Comparison of ENCODE assay signal across 1 cellular context in the genomic region with DNA sequence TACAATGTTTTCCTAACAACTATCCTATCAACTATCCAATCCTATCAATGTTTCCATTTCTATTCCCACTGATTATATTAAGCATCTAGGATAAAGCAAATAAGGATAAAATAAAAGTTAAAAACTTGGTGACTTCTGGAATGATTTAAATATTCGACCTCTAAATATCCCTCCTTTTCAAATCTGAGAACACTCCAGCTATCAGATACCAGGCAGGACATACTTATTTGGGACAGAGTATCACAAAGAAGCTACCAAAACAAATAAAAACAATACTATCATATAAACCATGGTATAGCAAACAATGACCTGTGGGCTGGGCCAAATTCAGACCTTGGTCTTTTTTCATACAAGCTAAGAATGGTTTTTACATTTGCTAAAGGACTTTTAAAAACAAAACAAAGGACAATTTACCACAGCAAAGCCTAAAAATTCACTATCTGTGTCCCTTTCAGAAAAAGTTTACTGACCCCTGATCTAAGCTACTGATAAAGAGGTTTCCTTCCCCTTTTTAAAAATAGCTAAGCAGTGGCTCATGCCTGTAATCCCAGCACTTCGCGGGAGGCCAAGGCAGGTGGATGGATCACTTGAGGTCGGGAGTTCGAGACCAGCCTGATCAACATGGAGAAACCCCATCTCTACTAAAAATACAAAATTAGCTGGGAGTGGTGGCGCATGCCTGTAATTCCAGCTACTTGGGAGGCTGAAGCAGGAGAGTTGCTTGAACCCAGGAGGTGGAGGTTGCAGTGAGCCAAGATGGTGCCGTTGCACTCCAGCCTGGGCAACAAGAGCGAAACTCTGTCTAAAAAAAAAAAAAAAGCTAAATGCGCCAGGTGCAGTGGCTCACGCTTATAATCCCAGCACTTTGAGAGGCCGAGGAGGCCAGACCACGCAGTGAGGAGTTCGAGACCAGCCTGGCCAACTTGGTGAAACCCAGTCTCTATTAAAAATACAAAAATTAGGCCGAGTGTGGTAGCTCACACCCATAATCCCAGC.
TF ChIP-seq lines count a peak whose summit lies in the region.

No MANE protein-coding gene starts in this region.

TF ChIP-seq in K562, 482 proteins besides CTCF, POLR2A, EP300 and RAD21 (continued from another document and continues in another):
- TF ChIP-seq, protein P1, sequence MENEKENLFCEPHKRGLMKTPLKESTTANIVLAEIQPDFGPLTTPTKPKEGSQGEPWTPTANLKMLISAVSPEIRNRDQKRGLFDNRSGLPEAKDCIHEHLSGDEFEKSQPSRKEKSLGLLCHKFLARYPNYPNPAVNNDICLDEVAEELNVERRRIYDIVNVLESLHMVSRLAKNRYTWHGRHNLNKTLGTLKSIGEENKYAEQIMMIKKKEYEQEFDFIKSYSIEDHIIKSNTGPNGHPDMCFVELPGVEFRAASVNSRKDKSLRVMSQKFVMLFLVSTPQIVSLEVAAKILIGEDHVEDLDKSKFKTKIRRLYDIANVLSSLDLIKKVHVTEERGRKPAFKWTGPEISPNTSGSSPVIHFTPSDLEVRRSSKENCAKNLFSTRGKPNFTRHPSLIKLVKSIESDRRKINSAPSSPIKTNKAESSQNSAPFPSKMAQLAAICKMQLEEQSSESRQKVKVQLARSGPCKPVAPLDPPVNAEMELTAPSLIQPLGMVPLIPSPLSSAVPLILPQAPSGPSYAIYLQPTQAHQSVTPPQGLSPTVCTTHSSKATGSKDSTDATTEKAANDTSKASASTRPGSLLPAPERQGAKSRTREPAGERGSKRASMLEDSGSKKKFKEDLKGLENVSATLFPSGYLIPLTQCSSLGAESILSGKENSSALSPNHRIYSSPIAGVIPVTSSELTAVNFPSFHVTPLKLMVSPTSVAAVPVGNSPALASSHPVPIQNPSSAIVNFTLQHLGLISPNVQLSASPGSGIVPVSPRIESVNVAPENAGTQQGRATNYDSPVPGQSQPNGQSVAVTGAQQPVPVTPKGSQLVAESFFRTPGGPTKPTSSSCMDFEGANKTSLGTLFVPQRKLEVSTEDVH (IDR thresholded peaks at IDR 0.05; ENCODE audit: low read depth, partially characterized antibody): no peak
- no peak for TF ChIP-seq ZNF12 (CRISPR knock-in tag; IDR thresholded peaks at IDR 0.05)
- TF ChIP-seq, protein P2, sequence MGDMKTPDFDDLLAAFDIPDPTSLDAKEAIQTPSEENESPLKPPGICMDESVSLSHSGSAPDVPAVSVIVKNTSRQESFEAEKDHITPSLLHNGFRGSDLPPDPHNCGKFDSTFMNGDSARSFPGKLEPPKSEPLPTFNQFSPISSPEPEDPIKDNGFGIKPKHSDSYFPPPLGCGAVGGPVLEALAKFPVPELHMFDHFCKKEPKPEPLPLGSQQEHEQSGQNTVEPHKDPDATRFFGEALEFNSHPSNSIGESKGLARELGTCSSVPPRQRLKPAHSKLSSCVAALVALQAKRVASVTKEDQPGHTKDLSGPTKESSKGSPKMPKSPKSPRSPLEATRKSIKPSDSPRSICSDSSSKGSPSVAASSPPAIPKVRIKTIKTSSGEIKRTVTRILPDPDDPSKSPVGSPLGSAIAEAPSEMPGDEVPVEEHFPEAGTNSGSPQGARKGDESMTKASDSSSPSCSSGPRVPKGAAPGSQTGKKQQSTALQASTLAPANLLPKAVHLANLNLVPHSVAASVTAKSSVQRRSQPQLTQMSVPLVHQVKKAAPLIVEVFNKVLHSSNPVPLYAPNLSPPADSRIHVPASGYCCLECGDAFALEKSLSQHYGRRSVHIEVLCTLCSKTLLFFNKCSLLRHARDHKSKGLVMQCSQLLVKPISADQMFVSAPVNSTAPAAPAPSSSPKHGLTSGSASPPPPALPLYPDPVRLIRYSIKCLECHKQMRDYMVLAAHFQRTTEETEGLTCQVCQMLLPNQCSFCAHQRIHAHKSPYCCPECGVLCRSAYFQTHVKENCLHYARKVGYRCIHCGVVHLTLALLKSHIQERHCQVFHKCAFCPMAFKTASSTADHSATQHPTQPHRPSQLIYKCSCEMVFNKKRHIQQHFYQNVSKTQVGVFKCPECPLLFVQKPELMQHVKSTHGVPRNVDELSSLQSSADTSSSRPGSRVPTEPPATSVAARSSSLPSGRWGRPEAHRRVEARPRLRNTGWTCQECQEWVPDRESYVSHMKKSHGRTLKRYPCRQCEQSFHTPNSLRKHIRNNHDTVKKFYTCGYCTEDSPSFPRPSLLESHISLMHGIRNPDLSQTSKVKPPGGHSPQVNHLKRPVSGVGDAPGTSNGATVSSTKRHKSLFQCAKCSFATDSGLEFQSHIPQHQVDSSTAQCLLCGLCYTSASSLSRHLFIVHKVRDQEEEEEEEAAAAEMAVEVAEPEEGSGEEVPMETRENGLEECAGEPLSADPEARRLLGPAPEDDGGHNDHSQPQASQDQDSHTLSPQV (IDR thresholded peaks at IDR 0.05): no peak
- TF ChIP-seq ATF1 (CRISPR knock-in tag; IDR thresholded peaks at IDR 0.05): no peak
- 0 out of 2 replicates have a peak, but pooled peaks have one; percentile 17 for TF ChIP-seq ATF1 (tag; IDR thresholded peaks at IDR 0.05)
- TF ChIP-seq GTF2E2 (tag; IDR thresholded peaks at IDR 0.05): no peak
- no peak for TF ChIP-seq SAFB2 (IDR thresholded peaks at IDR 0.05; ENCODE audit: borderline replicate concordance, low read depth, low read length, severe bottlenecking)
- TF ChIP-seq, protein P3, sequence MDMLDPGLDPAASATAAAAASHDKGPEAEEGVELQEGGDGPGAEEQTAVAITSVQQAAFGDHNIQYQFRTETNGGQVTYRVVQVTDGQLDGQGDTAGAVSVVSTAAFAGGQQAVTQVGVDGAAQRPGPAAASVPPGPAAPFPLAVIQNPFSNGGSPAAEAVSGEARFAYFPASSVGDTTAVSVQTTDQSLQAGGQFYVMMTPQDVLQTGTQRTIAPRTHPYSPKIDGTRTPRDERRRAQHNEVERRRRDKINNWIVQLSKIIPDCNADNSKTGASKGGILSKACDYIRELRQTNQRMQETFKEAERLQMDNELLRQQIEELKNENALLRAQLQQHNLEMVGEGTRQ (CRISPR knock-in tag; IDR thresholded peaks at IDR 0.05): no peak
- TF ChIP-seq, protein P4, sequence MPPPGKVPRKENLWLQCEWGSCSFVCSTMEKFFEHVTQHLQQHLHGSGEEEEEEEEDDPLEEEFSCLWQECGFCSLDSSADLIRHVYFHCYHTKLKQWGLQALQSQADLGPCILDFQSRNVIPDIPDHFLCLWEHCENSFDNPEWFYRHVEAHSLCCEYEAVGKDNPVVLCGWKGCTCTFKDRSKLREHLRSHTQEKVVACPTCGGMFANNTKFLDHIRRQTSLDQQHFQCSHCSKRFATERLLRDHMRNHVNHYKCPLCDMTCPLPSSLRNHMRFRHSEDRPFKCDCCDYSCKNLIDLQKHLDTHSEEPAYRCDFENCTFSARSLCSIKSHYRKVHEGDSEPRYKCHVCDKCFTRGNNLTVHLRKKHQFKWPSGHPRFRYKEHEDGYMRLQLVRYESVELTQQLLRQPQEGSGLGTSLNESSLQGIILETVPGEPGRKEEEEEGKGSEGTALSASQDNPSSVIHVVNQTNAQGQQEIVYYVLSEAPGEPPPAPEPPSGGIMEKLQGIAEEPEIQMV (tag; conservative IDR thresholded peaks at IDR 0.05; ENCODE audit: low read depth): no peak
- peak; percentile 64; the same call in 1 of the 2 replicates for TF ChIP-seq TEAD4 (IDR thresholded peaks at IDR 0.05; ENCODE audit: low read length)
- no peak for TF ChIP-seq TEAD4 (CRISPR knock-in tag; IDR thresholded peaks at IDR 0.05; ENCODE audit: borderline replicate concordance)
- TF ChIP-seq HDAC1 (IDR thresholded peaks at IDR 0.05): peak in 1 of 2 experiments; percentile 42; a peak in 2 of 4 replicates
- no peak for TF ChIP-seq ZFP30 (CRISPR knock-in tag; IDR thresholded peaks at IDR 0.05; ENCODE audit: borderline replicate concordance)
- peak; percentile 38; the same call in 1 of the 2 replicates for TF ChIP-seq MYC (IDR thresholded peaks at IDR 0.05; ENCODE audit: low read depth, low read length)
- TF ChIP-seq MYC (CRISPR knock-in tag; IDR thresholded peaks at IDR 0.05; ENCODE audit: borderline replicate concordance, low read depth): no peak
- TF ChIP-seq HDAC3 (IDR thresholded peaks at IDR 0.05; ENCODE audit: borderline replicate concordance, partially characterized antibody): no peak
- no peak for TF ChIP-seq TOE1 (IDR thresholded peaks at IDR 0.05; ENCODE audit: borderline replicate concordance)
- TF ChIP-seq TOE1 (CRISPR knock-in tag; IDR thresholded peaks at IDR 0.05; ENCODE audit: borderline replicate concordance, low read depth): no peak
- no peak for TF ChIP-seq KDM4B (IDR thresholded peaks at IDR 0.05; ENCODE audit: borderline replicate concordance in 2 of 2, low read depth in 1 of 2)
- 0 out of 2 replicates have a peak, but pooled peaks have one; percentile 8 for TF ChIP-seq BACH1 (tag; IDR thresholded peaks at IDR 0.05)
- no peak for TF ChIP-seq FOXJ2 (tag; IDR thresholded peaks at IDR 0.05)
- TF ChIP-seq ZNF785 (CRISPR knock-in tag; IDR thresholded peaks at IDR 0.05): no peak
- TF ChIP-seq RAD51 (IDR thresholded peaks at IDR 0.05; ENCODE audit: borderline replicate concordance, low read depth): peak; percentile 21; the same call in 1 of the 2 replicates
- TF ChIP-seq NRF1 (conservative IDR thresholded peaks at IDR 0.05 in 1 of 2, IDR thresholded peaks at IDR 0.05 in 1 of 2): no peak
- TF ChIP-seq, protein P5, sequence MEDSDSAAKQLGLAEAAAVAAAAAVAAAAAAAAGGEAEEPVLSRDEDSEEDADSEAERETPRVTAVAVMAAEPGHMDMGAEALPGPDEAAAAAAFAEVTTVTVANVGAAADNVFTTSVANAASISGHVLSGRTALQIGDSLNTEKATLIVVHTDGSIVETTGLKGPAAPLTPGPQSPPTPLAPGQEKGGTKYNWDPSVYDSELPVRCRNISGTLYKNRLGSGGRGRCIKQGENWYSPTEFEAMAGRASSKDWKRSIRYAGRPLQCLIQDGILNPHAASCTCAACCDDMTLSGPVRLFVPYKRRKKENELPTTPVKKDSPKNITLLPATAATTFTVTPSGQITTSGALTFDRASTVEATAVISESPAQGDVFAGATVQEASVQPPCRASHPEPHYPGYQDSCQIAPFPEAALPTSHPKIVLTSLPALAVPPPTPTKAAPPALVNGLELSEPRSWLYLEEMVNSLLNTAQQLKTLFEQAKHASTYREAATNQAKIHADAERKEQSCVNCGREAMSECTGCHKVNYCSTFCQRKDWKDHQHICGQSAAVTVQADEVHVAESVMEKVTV (CRISPR knock-in tag; IDR thresholded peaks at IDR 0.05): peak; percentile 13; the same call in 1 of the 2 replicates
- TF ChIP-seq MEIS2 (IDR thresholded peaks at IDR 0.05; ENCODE audit: partially characterized antibody): no peak
- TF ChIP-seq MAZ (CRISPR knock-in tag; conservative IDR thresholded peaks at IDR 0.05 in 1 of 2, IDR thresholded peaks at IDR 0.05 in 1 of 2): peak in 1 of 2 experiments; percentile 16; a peak in 1 of 4 replicates
- TF ChIP-seq, protein P6, sequence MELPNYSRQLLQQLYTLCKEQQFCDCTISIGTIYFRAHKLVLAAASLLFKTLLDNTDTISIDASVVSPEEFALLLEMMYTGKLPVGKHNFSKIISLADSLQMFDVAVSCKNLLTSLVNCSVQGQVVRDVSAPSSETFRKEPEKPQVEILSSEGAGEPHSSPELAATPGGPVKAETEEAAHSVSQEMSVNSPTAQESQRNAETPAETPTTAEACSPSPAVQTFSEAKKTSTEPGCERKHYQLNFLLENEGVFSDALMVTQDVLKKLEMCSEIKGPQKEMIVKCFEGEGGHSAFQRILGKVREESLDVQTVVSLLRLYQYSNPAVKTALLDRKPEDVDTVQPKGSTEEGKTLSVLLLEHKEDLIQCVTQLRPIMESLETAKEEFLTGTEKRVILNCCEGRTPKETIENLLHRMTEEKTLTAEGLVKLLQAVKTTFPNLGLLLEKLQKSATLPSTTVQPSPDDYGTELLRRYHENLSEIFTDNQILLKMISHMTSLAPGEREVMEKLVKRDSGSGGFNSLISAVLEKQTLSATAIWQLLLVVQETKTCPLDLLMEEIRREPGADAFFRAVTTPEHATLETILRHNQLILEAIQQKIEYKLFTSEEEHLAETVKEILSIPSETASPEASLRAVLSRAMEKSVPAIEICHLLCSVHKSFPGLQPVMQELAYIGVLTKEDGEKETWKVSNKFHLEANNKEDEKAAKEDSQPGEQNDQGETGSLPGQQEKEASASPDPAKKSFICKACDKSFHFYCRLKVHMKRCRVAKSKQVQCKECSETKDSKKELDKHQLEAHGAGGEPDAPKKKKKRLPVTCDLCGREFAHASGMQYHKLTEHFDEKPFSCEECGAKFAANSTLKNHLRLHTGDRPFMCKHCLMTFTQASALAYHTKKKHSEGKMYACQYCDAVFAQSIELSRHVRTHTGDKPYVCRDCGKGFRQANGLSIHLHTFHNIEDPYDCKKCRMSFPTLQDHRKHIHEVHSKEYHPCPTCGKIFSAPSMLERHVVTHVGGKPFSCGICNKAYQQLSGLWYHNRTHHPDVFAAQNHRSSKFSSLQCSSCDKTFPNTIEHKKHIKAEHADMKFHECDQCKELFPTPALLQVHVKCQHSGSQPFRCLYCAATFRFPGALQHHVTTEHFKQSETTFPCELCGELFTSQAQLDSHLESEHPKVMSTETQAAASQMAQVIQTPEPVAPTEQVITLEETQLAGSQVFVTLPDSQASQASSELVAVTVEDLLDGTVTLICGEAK (IDR thresholded peaks at IDR 0.05): no peak; the same call in 1 of the 2 replicates
- TF ChIP-seq, protein P6 (CRISPR knock-in tag; IDR thresholded peaks at IDR 0.05): no peak
- peak; percentile 45; the same call in 1 of the 2 replicates for TF ChIP-seq POLR2H (tag; IDR thresholded peaks at IDR 0.05; ENCODE audit: low read depth)
- no peak for TF ChIP-seq ZNF668 (CRISPR knock-in tag; IDR thresholded peaks at IDR 0.05)
- TF ChIP-seq BCOR (IDR thresholded peaks at IDR 0.05): peak; percentile 79
- TF ChIP-seq SMARCC2 (IDR thresholded peaks at IDR 0.05; ENCODE audit: low read depth): peak; percentile 84; the same call in 1 of the 2 replicates
- TF ChIP-seq ARNT (IDR thresholded peaks at IDR 0.05): no peak; a peak in 1 of 4 replicates
- peak; percentile 94 for TF ChIP-seq SMARCE1 (IDR thresholded peaks at IDR 0.05)
- no peak for TF ChIP-seq GABPA (tag; conservative IDR thresholded peaks at IDR 0.05; ENCODE audit: low read depth)
- no peak for TF ChIP-seq SAFB (IDR thresholded peaks at IDR 0.05; ENCODE audit: borderline replicate concordance, low read depth, low read length)
